In the genomic region with DNA sequence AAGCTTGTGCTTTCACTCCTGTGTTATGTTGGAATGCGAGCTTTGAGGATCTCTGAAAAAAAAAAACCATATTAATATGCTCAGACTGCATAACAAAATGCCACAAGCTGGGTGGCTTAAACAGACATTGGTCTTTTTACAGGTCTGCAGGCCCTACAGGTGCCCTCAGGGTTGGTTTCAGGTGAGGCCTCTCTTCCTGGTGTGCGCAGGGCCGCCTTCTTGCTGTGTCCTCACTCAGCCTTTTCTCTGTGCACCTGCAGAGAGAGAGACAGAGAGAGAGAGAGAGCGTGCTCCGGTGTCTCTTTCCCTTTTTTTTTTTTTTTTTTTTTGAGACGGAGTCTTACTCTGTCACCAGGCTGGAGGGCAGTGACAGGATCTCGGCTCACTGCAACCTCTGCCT, we compare ENCODE assay signal across 16 cellular contexts.
"Had no signal": no experiment of that assay in that cellular context is flagged by ENCODE, and none has a peak within 500 bp of the region (broad histone marks: within the 10 kb centered on the region; RNA-seq: fewer than 3 reads in every experiment).

No MANE protein-coding gene starts in this region.

- H3K27me3 Mint-ChIP-seq: naive thymus-derived CD8-positive, alpha-beta T cell had no signal

- FAIRE-seq: colon, islet of Langerhans, small intestine had no signal

- H3K9me3 ChIP-seq: esophagus muscularis mucosa, gastroesophageal sphincter, right atrium auricular region had no signal

- ATAC-seq: effector memory CD8-positive, alpha-beta T cell; gastroesophageal sphincter; naive thymus-derived CD8-positive, alpha-beta T cell had no signal

- H3K27me3 ChIP-seq: esophagus muscularis mucosa, gastroesophageal sphincter, right atrium auricular region had no signal

- H3K27ac Mint-ChIP-seq: dendritic cell treated with granulocyte-macrophage colony-stimulating factor and Interleukin-4, amounts not matched to agents 40 ng/mL and 50 ng/mL, for 4 days; effector memory CD8-positive, alpha-beta T cell; naive thymus-derived CD8-positive, alpha-beta T cell had no signal

- H3K9me3 Mint-ChIP-seq: dendritic cell treated with granulocyte-macrophage colony-stimulating factor and Interleukin-4, amounts not matched to agents 40 ng/mL and 50 ng/mL, for 4 days; effector memory CD8-positive, alpha-beta T cell; naive thymus-derived CD8-positive, alpha-beta T cell had no signal

- H3K4me3 ChIP-seq: esophagus muscularis mucosa, gastroesophageal sphincter, right atrium auricular region had no signal

- H3K36me3 ChIP-seq: esophagus muscularis mucosa, gastroesophageal sphincter, right atrium auricular region had no signal

- H3K4me3 Mint-ChIP-seq: dendritic cell treated with granulocyte-macrophage colony-stimulating factor and Interleukin-4, amounts not matched to agents 40 ng/mL and 50 ng/mL, for 4 days; effector memory CD8-positive, alpha-beta T cell; naive thymus-derived CD8-positive, alpha-beta T cell had no signal

- DNase-seq: effector memory CD8-positive, alpha-beta T cell; kidney glomerular epithelial cell; mammary epithelial cell; naive thymus-derived CD8-positive, alpha-beta T cell; posterior cingulate gyrus; small intestine; stimulated activated CD4-positive, alpha-beta T cell treated with anti-CD3 and anti-CD28 coated beads, Interleukin-12 subunit alpha, Interleukin-12 subunit beta, amount 100 ng/mL, for 4 hours; stimulated activated naive CD4-positive, alpha-beta T cell treated with Interleukin-2 at 50 U/mL for 16 hours; trophoblast cell had no signal

- H3K4me1 ChIP-seq: gastroesophageal sphincter had no signal

- H3K36me3 Mint-ChIP-seq: naive thymus-derived CD8-positive, alpha-beta T cell had no signal

- H3K27ac ChIP-seq: epithelial cell of prostate, esophagus muscularis mucosa, gastroesophageal sphincter, right atrium auricular region had no signal
